Comparison of ENCODE assay signal across 9 cellular contexts in genomic region chr11:107928767-107929507, GRCh38. TPM values are rescaled to one million over a fixed set of nuclear protein-coding genes. Genes with fewer than 3 reads are reported as not detected.
DNase-seq lines count a peak whose midpoint lies in the region; ATAC-seq and TF ChIP-seq lines count a peak whose summit lies in the region.
"Had no signal": no experiment of that assay in that cellular context is flagged by ENCODE, and none has a peak within 500 bp of the region (broad histone marks: within the 10 kb centered on the region; RNA-seq: fewer than 3 reads in every experiment).

No MANE protein-coding gene starts in this region.

- TF ChIP-seq POLR2A in IMR-90 (IDR thresholded peaks at IDR 0.05; ENCODE audit: low read depth, low read length): no peak

- H4K20me1 ChIP-seq in IMR-90 (ENCODE audit: insufficient read depth, low read length): no peaks in the 10 kb centered on the region

- no peak overlapping the region for H2AK5ac ChIP-seq in IMR-90 (ENCODE audit: low read depth, low read length)

- dilution Hi-C loops in IMR-90 (cut with HindIII; ENCODE audit: low sequenced_read_pairs, unreplicated experiment): no loop called here

- no peaks in the 10 kb centered on the region for H3K79me1 ChIP-seq in IMR-90 (ENCODE audit: low read depth in 1 of 2, low read length in 2 of 2)

- no TSS peak for BruUV-seq in IMR-90 (replicated peaks; lab: Mats Ljungman, UMichigan)

- H2BK120ac ChIP-seq in IMR-90 (ENCODE audit: low read depth, low read length): no peak overlapping the region

- H2BK5ac ChIP-seq in IMR-90 (ENCODE audit: low read depth, low read length, poor library complexity, severe bottlenecking): no peak overlapping the region

- peaks cover 6% of the 10 kb centered on the region for H3K27me3 ChIP-seq in IMR-90 (ENCODE audit: control insufficient read depth, insufficient read depth, low read length)

- H3K27me3 Mint-ChIP-seq in nephron (ENCODE audit: low read depth): peaks cover 29% of the 10 kb centered on the region

- peak; percentile 14 for ATAC-seq in GM19438 (IDR thresholded peaks at IDR 0.05; ENCODE audit: low read depth, unreplicated experiment)
- no peak for ATAC-seq in IMR-90 (ENCODE audit: low read depth)
- peak; percentile 6 for ATAC-seq in esophagus mucosa

- H3K36me3 Mint-ChIP-seq in nephron (ENCODE audit: low read depth): no peaks in the 10 kb centered on the region

- POLR2A ChIA-PET in IMR-90 (lab: Charles Lee; ENCODE audit: unreplicated experiment): interaction anchor here (0.7 kb wide), 1 partner anchor 16 kb away, joined by 6 read pairs; no protein-coding TSS in a partner anchor

- H3K23ac ChIP-seq in IMR-90 (ENCODE audit: low read depth, low read length): no peak overlapping the region

- no peak for TF ChIP-seq RAD21 in IMR-90 (IDR thresholded peaks at IDR 0.05; ENCODE audit: low read length)

- no peak overlapping the region for H3K18ac ChIP-seq in IMR-90 (ENCODE audit: low read depth, low read length)

- H4K5ac ChIP-seq in IMR-90 (ENCODE audit: low read depth, low read length): no peak overlapping the region

- peaks cover 5% of the 10 kb centered on the region for H3K4me1 Mint-ChIP-seq in nephron

- no peak overlapping the region for H3K27ac Mint-ChIP-seq in nephron

- H2BK15ac ChIP-seq in IMR-90 (ENCODE audit: low read depth, low read length): no peak overlapping the region

- H2AFZ ChIP-seq in IMR-90 (replicated peaks; ENCODE audit: low read length, poor library complexity): peak overlapping the region; percentile 81

- no peaks in the 10 kb centered on the region for H3K36me3 ChIP-seq in IMR-90 (ENCODE audit: control insufficient read depth, insufficient read depth, low read length)
- H3K36me3 ChIP-seq in SK-N-MC (ENCODE audit: insufficient read depth, low read length): no peaks in the 10 kb centered on the region

- CTCF ChIA-PET in IMR-90 (lab: Yijun Ruan, JAX): no interaction called here

- H2BK20ac ChIP-seq in IMR-90 (ENCODE audit: low read depth, low read length): no peak overlapping the region

- H3K9ac ChIP-seq in IMR-90 (ENCODE audit: low read depth, low read length) (no peak overlapping the region), SK-N-MC (ENCODE audit: insufficient read length) (peak overlapping the region; percentile 34)

- peak overlapping the region; percentile 88 to 99 (median 90) for H3K4me3 Mint-ChIP-seq in nephron

- H3K9me3 Mint-ChIP-seq in nephron: no peaks in the 10 kb centered on the region

- H3K27ac ChIP-seq in IMR-90 (ENCODE audit: insufficient read depth, low read length): no peak overlapping the region
- no peak overlapping the region for H3K27ac ChIP-seq in SK-N-MC

- intact Hi-C loops in IMR-90 (cut with micrococcal nuclease): no loop called here

- no peak overlapping the region for H4K91ac ChIP-seq in IMR-90 (ENCODE audit: insufficient read depth, low read depth, low read length)

- no peak overlapping the region for H3K14ac ChIP-seq in IMR-90 (replicated peaks; ENCODE audit: low read depth, low read length)

- no peak overlapping the region for H3K4ac ChIP-seq in IMR-90 (ENCODE audit: low read depth, low read length)

- H3K4me1 ChIP-seq in IMR-90 (ENCODE audit: control insufficient read depth, insufficient read depth, low read length): no peaks in the 10 kb centered on the region

- H3K9me3 ChIP-seq in IMR-90 (ENCODE audit: control insufficient read depth, insufficient read depth, low read length) (peaks cover 2% of the 10 kb centered on the region; the same call in 1 of the 2 replicates), SK-N-MC (ENCODE audit: low read depth, low read length) (no peaks in the 10 kb centered on the region)

- H4K8ac ChIP-seq in IMR-90 (ENCODE audit: low read depth in 2 of 2, low read length in 2 of 2): no peak overlapping the region

- H3K4me2 ChIP-seq in IMR-90 (ENCODE audit: low read depth, low read length): peak overlapping the region; percentile 67

- no peaks in the 10 kb centered on the region for H3K9me1 ChIP-seq in IMR-90 (ENCODE audit: insufficient read depth, low read length)

- H3K4me3 ChIP-seq in IMR-90 (ENCODE audit: insufficient read depth, low read depth, low read length) (no peak overlapping the region; the same call in 1 of the 2 replicates), SK-N-MC (peak overlapping the region; percentile 94)

- DNase-seq in COR-L47 (lab: John Stamatoyannopoulos, UW) (peak; percentile 25), IMR-90 (no peak), SK-N-MC (ENCODE audit: low read depth, low spot score) (no peak), dedifferentiated amniotic fluid mesenchymal stem cell (ENCODE audit: extremely low spot score) (no peak), activated gamma-delta T cell (lab: John Stamatoyannopoulos, UW) (no peak)

- in situ Hi-C loops in IMR-90 (cut with MboI; ENCODE audit: low sequenced_read_pairs): no loop called here

- H2AK9ac ChIP-seq in IMR-90 (replicated peaks; ENCODE audit: low read depth, low read length, poor library complexity): no peak overlapping the region

- TF ChIP-seq CTCF in IMR-90 (conservative IDR thresholded peaks at IDR 0.05; ENCODE audit: low read depth, low read length) (no peak), nephron (IDR thresholded peaks at IDR 0.05; ENCODE audit: unreplicated experiment in 3 of 3) (no peak)

- H3K56ac ChIP-seq in IMR-90 (ENCODE audit: extremely low read depth, insufficient read depth, low read length): no peak overlapping the region

- 0% methylated on average over 10 of the region's 41 CpGs; no CpG with 5 or more reads in 1 of the 2 experiments for WGBS in IMR-90 (ENCODE audit: extremely low coverage in 2 of 2, insufficient read length in 1 of 2), 2 experiments

TF ChIP-seq in IMR-90, 13 proteins besides CTCF, POLR2A, EP300 and RAD21:
- TF ChIP-seq BHLHE40 (IDR thresholded peaks at IDR 0.05; ENCODE audit: low read depth, low read length): no peak
- TF ChIP-seq CHD1 (IDR thresholded peaks at IDR 0.05; ENCODE audit: low read depth, low read length): no peak
- TF ChIP-seq MAZ (IDR thresholded peaks at IDR 0.05; ENCODE audit: borderline replicate concordance, low read depth, low read length): no peak
- no peak for TF ChIP-seq NFE2L2 (IDR thresholded peaks at IDR 0.05; ENCODE audit: low read depth, low read length)
- TF ChIP-seq, protein P1, sequence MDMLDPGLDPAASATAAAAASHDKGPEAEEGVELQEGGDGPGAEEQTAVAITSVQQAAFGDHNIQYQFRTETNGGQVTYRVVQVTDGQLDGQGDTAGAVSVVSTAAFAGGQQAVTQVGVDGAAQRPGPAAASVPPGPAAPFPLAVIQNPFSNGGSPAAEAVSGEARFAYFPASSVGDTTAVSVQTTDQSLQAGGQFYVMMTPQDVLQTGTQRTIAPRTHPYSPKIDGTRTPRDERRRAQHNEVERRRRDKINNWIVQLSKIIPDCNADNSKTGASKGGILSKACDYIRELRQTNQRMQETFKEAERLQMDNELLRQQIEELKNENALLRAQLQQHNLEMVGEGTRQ (IDR thresholded peaks at IDR 0.05; ENCODE audit: low read depth, low read length): no peak
- no peak for TF ChIP-seq RCOR1 (IDR thresholded peaks at IDR 0.05; ENCODE audit: insufficient replicate concordance, low read length)
- no peak for TF ChIP-seq MXI1 (IDR thresholded peaks at IDR 0.05; ENCODE audit: borderline replicate concordance, low read depth, low read length)
- no peak for TF ChIP-seq FOS (IDR thresholded peaks at IDR 0.05; ENCODE audit: low read depth, low read length)
- no peak for TF ChIP-seq MAFK (IDR thresholded peaks at IDR 0.05; ENCODE audit: low read depth, low read length)
- TF ChIP-seq SMC3 (IDR thresholded peaks at IDR 0.05; ENCODE audit: low read depth, low read length): no peak
- no peak for TF ChIP-seq RFX5 (IDR thresholded peaks at IDR 0.05; ENCODE audit: low read depth, low read length)

RNA-seq across cellular contexts. Expression of gene RAB39A, which starts 0.7 kb away (rescaled TPM):
- total RNA-seq in IMR-90 (2012; rRNA removed): not detected in 2 replicates
- not detected in 2 replicates for polyA plus RNA-seq in IMR-90 (2012; rRNA removed)
- polyA plus RNA-seq in IMR-90 (2012; cell fraction: cytosol; rRNA removed): not detected in 2 replicates
- not detected in 2 replicates for polyA plus RNA-seq in IMR-90 (2012; cell fraction: nucleus; rRNA removed; ENCODE audit: low replicate concordance)
- not detected for total RNA-seq in esophagus mucosa
- total RNA-seq: T-helper 2 cell treated with Interferon-gamma antibody and Interleukin-4, amounts not matched to agents 100 ng/mL and 5 ng/mL, for 36 hours had no signal
